16 cellular contexts compared by ENCODE assay signal in the genomic region with DNA sequence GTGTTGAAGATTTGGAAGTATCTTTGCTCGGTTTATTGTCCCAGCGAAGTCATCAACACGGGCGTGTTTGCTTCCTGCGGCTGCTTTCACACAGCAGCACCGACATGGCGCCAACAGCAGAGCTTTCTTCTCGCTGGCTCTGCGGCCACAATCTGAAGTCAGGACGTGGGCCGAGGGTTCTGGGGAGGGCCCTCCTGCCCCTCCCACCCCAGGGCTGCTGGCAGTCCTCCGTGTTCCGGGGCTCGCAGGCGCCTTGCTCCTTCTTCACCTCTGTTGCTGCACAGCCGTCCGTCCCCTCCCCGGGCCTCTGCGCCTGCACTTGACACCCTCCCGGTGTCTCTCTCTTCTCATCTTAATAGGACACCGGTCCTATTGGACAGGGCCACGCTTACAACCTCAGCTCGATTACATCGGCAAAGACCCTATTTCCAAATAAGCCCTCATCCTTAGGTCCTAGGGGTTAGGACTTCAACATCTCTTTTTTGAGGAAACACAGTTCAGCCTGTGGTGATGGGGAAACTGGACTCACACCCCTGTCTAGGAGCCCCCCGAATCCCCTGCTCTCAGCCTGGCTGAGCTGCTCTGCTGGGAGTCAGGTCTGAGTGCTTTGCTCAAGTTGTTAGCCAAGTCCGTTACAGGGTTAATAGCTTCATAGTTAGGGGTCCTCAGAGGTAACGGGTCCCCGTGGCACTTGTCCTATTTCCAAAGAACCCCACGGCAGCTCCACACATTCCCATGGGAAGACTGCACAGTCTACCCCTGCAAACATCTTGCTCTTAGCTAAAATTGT. TPM values are rescaled to one million over a fixed set of nuclear protein-coding genes. Genes with fewer than 3 reads are reported as not detected.
A peak's percentile ranks its signal among the peaks of the same experiment; 100 is the strongest.
DNase-seq lines count a peak whose midpoint lies in the region; ATAC-seq and TF ChIP-seq lines count a peak whose summit lies in the region.
"Had no signal": no experiment of that assay in that cellular context is flagged by ENCODE, and none has a peak within 500 bp of the region (broad histone marks: within the 10 kb centered on the region; RNA-seq: fewer than 3 reads in every experiment).

No MANE protein-coding gene starts in this region.

- WGBS in right cardiac atrium, result 84% methylated on average over 29 of the region's 29 CpGs
- 94 to 98% methylated on average over 14 to 29 of the region's 29 CpGs for WGBS in endodermal cell (ENCODE audit: insufficient coverage in 1 of 2, insufficient read length in 1 of 2), 2 experiments

- H3K27me3 Mint-ChIP-seq in endodermal cell (ENCODE audit: insufficient read depth) (no peaks in the 10 kb centered on the region), neural progenitor cell (ENCODE audit: insufficient read depth, low read depth) (peaks cover 4% of the 10 kb centered on the region)

- POLR2A ChIA-PET in RWPE1 (lab: Yijun Ruan, JAX; ENCODE audit: low non-redundant PET), result no interaction called here

- H3K4me3 Mint-ChIP-seq in endodermal cell (no peak overlapping the region), neural progenitor cell (no peak overlapping the region)
- H3K4me3 Mint-ChIP-seq: CD14-positive monocyte; CD8-positive, alpha-beta T cell had no signal

- CTCF ChIA-PET in RWPE1 (lab: Yijun Ruan, JAX), result no interaction called here

- no peaks in the 10 kb centered on the region for H3K9me3 ChIP-seq in right cardiac atrium (ENCODE audit: control insufficient read depth, low read length)
- peaks cover 5% of the 10 kb centered on the region for H3K9me3 ChIP-seq in left ventricle myocardium inferior (replicated peaks)
- H3K9me3 ChIP-seq in endodermal cell (ENCODE audit: control insufficient read depth, low read length), result peaks cover under 1% of the 10 kb centered on the region
- H3K9me3 ChIP-seq in neural progenitor cell (ENCODE audit: low read depth), result no peaks in the 10 kb centered on the region
- H3K9me3 ChIP-seq: A549, Caco-2 had no signal

- no peak for TF ChIP-seq CTCF in left ventricle myocardium inferior (IDR thresholded peaks at IDR 0.05; ENCODE audit: borderline replicate concordance)
- TF ChIP-seq CTCF in endodermal cell (conservative IDR thresholded peaks at IDR 0.05), result no peak
- no peak for TF ChIP-seq CTCF in neural progenitor cell (IDR thresholded peaks at IDR 0.05)
- no peak for TF ChIP-seq CTCF in RWPE1 (conservative IDR thresholded peaks at IDR 0.05; ENCODE audit: low read depth)

- H3K9ac ChIP-seq in endodermal cell (ENCODE audit: extremely low read depth, low read length, poor library complexity, severe bottlenecking) (no peak overlapping the region), neural progenitor cell (no peak overlapping the region)

- no peak for ATAC-seq in right cardiac atrium
- no peak for ATAC-seq in HG02610 (IDR thresholded peaks at IDR 0.05; ENCODE audit: unreplicated experiment)
- ATAC-seq: A549; CD8-positive, alpha-beta T cell; HCT116 had no signal

- H3K9me3 Mint-ChIP-seq in endodermal cell (peaks cover 8% of the 10 kb centered on the region), neural progenitor cell (peaks cover 13% of the 10 kb centered on the region)
- H3K9me3 Mint-ChIP-seq: CD8-positive, alpha-beta T cell had no signal

- no peak overlapping the region for H3K27ac ChIP-seq in right cardiac atrium (ENCODE audit: low read length)
- no peak overlapping the region for H3K27ac ChIP-seq in left ventricle myocardium inferior (replicated peaks)
- H3K27ac ChIP-seq in endodermal cell (ENCODE audit: low read depth, low read length), result no peak overlapping the region
- no peak overlapping the region for H3K27ac ChIP-seq in neural progenitor cell
- no peak overlapping the region for H3K27ac ChIP-seq in RWPE1
- H3K27ac ChIP-seq: A549 had no signal

- H3K36me3 ChIP-seq in left ventricle myocardium inferior, result peaks cover 14% of the 10 kb centered on the region
- peaks cover 4% of the 10 kb centered on the region for H3K36me3 ChIP-seq in endodermal cell (ENCODE audit: control insufficient read depth, insufficient read depth, low read length)
- H3K36me3 ChIP-seq in neural progenitor cell, result no peaks in the 10 kb centered on the region

- H3K4me1 Mint-ChIP-seq in endodermal cell, result no peaks in the 10 kb centered on the region
- peaks cover 4% of the 10 kb centered on the region for H3K4me1 Mint-ChIP-seq in neural progenitor cell
- H3K4me1 Mint-ChIP-seq: CD14-positive monocyte had no signal

- H3F3A ChIP-seq in neural progenitor cell (ENCODE audit: low read depth), result no peaks in the 10 kb centered on the region

- intact Hi-C loops in right cardiac atrium (cut with DNase I) (no loop called here), left ventricle myocardium inferior (cut with micrococcal nuclease) (no loop called here)

- no peaks in the 10 kb centered on the region for H3K79me2 ChIP-seq in neural progenitor cell (ENCODE audit: low read depth)

- H3K4me2 ChIP-seq in neural progenitor cell, result no peak overlapping the region
- H3K4me2 ChIP-seq: A549 had no signal

- H3K4me1 ChIP-seq in right cardiac atrium (ENCODE audit: control insufficient read depth, insufficient read depth, low read length) (no peaks in the 10 kb centered on the region), left ventricle myocardium inferior (no peaks in the 10 kb centered on the region), endodermal cell (ENCODE audit: control insufficient read depth, insufficient read depth, low read length) (no peaks in the 10 kb centered on the region), neural progenitor cell (no peaks in the 10 kb centered on the region)
- H3K4me1 ChIP-seq: A549, Caco-2 had no signal

- DNase-seq in right cardiac atrium (peak in 2 of 3 donors; percentile 44 to 70), left ventricle myocardium inferior (no peak), endodermal cell (peak; percentile 28), neural progenitor cell (ENCODE audit: low spot score) (no peak), RWPE1 (ENCODE audit: low spot score) (no peak), SKM-1 (lab: John Stamatoyannopoulos, UW; ENCODE audit: unreplicated experiment) (no peak)
- DNase-seq: Caco-2; CD8-positive, alpha-beta T cell; DND-41; GDM1 had no signal

- no peak overlapping the region for H2AFZ ChIP-seq in neural progenitor cell (replicated peaks)

- H3K27me3 ChIP-seq in right cardiac atrium (ENCODE audit: control insufficient read depth, insufficient read depth) (no peaks in the 10 kb centered on the region), left ventricle myocardium inferior (ENCODE audit: low read depth) (no peaks in the 10 kb centered on the region), endodermal cell (ENCODE audit: control insufficient read depth, insufficient read depth, low read length, poor library complexity, severe bottlenecking) (no peaks in the 10 kb centered on the region), neural progenitor cell (no peaks in the 10 kb centered on the region)

- no peaks in the 10 kb centered on the region for H4K20me1 ChIP-seq in neural progenitor cell (ENCODE audit: low read depth)

- no peak overlapping the region for H3K4me3 ChIP-seq in right cardiac atrium (ENCODE audit: low read length)
- no peak overlapping the region for H3K4me3 ChIP-seq in left ventricle myocardium inferior
- no peak overlapping the region for H3K4me3 ChIP-seq in endodermal cell (ENCODE audit: low read length)
- no peak overlapping the region for H3K4me3 ChIP-seq in neural progenitor cell
- H3K4me3 ChIP-seq: A549 had no signal

- H3K36me3 Mint-ChIP-seq in endodermal cell (ENCODE audit: low read depth) (peaks cover 25% of the 10 kb centered on the region), neural progenitor cell (peaks cover 10% of the 10 kb centered on the region)

- H3K27ac Mint-ChIP-seq in endodermal cell, result no peak overlapping the region
- peak overlapping the region; percentile 66 for H3K27ac Mint-ChIP-seq in neural progenitor cell
- H3K27ac Mint-ChIP-seq: CD8-positive, alpha-beta T cell had no signal

RNA-seq across cellular contexts. Expression of a gene that starts 2.7 kb away (rescaled TPM):
- total RNA-seq in right cardiac atrium (under 1 TPM in 1 of 4 donors, not detected in 3; 0.48 TPM), left ventricle myocardium inferior (not detected), endodermal cell (under 1 TPM in 1 of 2 donors, not detected in 1; 0.69 TPM), neural progenitor cell (ENCODE audit: low replicate concordance) (0.65 TPM in 1 of 2 replicates, not detected in the other)
- polyA plus RNA-seq in right cardiac atrium, result 0.25 TPM
- polyA plus RNA-seq in endodermal cell (2013, experiment 1 of 2), result 0.43 TPM
- not detected for polyA plus RNA-seq in endodermal cell (2013, experiment 2 of 2)
- total RNA-seq: Caco-2, H4, IMR-90 had no signal

Comparison
In these comparisons a context has a peak if more than half of its experiments do, and no peak if none do; other contexts are left out.
1. DNase-seq: peak in right cardiac atrium (2 of 3) and endodermal cell (single experiment); none in left ventricle myocardium inferior (single experiment), neural progenitor cell (single experiment), RWPE1 (single experiment) and SKM-1 (single experiment).